Comparison of ENCODE assay signal across 13 cellular contexts in genomic region chr19:13015361-13016231, GRCh38. TPM values are rescaled to one million over a fixed set of nuclear protein-coding genes. Genes with fewer than 3 reads are reported as not detected.
DNase-seq lines count a peak whose midpoint lies in the region; ATAC-seq, FAIRE-seq and TF ChIP-seq lines count a peak whose summit lies in the region.
"Had no signal": no experiment of that assay in that cellular context is flagged by ENCODE, and none has a peak within 500 bp of the region (broad histone marks: within the 10 kb centered on the region; RNA-seq: fewer than 3 reads in every experiment).

No MANE protein-coding gene starts in this region.

- TF ChIP-seq CTCF in RWPE2 (IDR thresholded peaks at IDR 0.05; ENCODE audit: poor library complexity, severe bottlenecking) (no peak), gastroesophageal sphincter (IDR thresholded peaks at IDR 0.05) (no peak), GM13977 (IDR thresholded peaks at IDR 0.05; ENCODE audit: extremely low read depth, insufficient read depth, missing control alignments) (no peak), glutamatergic neuron (IDR thresholded peaks at IDR 0.05; ENCODE audit: partially characterized antibody, unreplicated experiment) (no peak)

- peak overlapping the region; percentile 84 for H3K27ac ChIP-seq in RWPE2 (ENCODE audit: poor library complexity, severe bottlenecking)
- peak overlapping the region; percentile 43 to 98 (median 87) for H3K27ac ChIP-seq in gastroesophageal sphincter
- peak overlapping the region in 18 of 21 experiments; percentile 57 to 97 (median 91) for H3K27ac ChIP-seq in skin epidermis

- peaks cover 3% of the 10 kb centered on the region for H3K9me3 Mint-ChIP-seq in glutamatergic neuron (ENCODE audit: unreplicated experiment)

- H3K27me3 ChIP-seq in RWPE2 (ENCODE audit: insufficient read depth, poor library complexity, severe bottlenecking) (no peaks in the 10 kb centered on the region), gastroesophageal sphincter (no peaks in the 10 kb centered on the region)

- peaks cover 44% of the 10 kb centered on the region for H3K27me3 Mint-ChIP-seq in glutamatergic neuron (ENCODE audit: unreplicated experiment)

- no peak for DNase-seq in RWPE2 (ENCODE audit: low spot score)
- no peak for DNase-seq in NCI-H1930 (lab: John Stamatoyannopoulos, UW)
- DNase-seq in GM13977 (ENCODE audit: low spot score) = no peak
- no peak for DNase-seq in amniotic stem cell (lab: John Stamatoyannopoulos, UW)
- DNase-seq in glutamatergic neuron = no peak
- DNase-seq: DMS53, NCI-H1694 had no signal

- ATAC-seq in RWPE2 (ENCODE audit: low read depth) = peak; percentile 21
- no peak for ATAC-seq in gastroesophageal sphincter
- ATAC-seq: HCT116 had no signal

- H3K4me1 ChIP-seq in RWPE2 (ENCODE audit: insufficient read depth, poor library complexity, severe bottlenecking) (peaks cover 44% of the 10 kb centered on the region), gastroesophageal sphincter (peaks cover 19 to 100% (median 76%) of the 10 kb centered on the region in 3 donors)

- H3K9me3 ChIP-seq in RWPE2 (ENCODE audit: severe bottlenecking) (no peaks in the 10 kb centered on the region), gastroesophageal sphincter (no peaks in the 10 kb centered on the region)

- in situ Hi-C loops in GM13977 (cut with MboI; ENCODE audit: low pct_unique_long_range_greater_than_20kb, low sequenced_read_pairs, unreplicated experiment) = no loop called here

- WGBS in gastroesophageal sphincter (ENCODE audit: low coverage in 1 of 2), 2 donors = 52 to 56% methylated on average over 5 to 7 of the region's 12 CpGs

- FAIRE-seq in G401.6 (lab: Jason Lieb, UNC) = peak; percentile 6
- FAIRE-seq: bronchial epithelial cell had no signal

- H3K4me3 ChIP-seq in RWPE2 (ENCODE audit: severe bottlenecking) (no peak overlapping the region), gastroesophageal sphincter (peak overlapping the region in 1 of 2 donors; percentile 19), skin epidermis (peak overlapping the region in 1 of 7 experiments; percentile 30)

- no peak for TF ChIP-seq EP300 in gastroesophageal sphincter (IDR thresholded peaks at IDR 0.05)

- no peak for TF ChIP-seq POLR2A in gastroesophageal sphincter (IDR thresholded peaks at IDR 0.05)

- H3K36me3 Mint-ChIP-seq in glutamatergic neuron (ENCODE audit: unreplicated experiment) = no peaks in the 10 kb centered on the region

- no peak overlapping the region for H3K27ac Mint-ChIP-seq in glutamatergic neuron (ENCODE audit: unreplicated experiment)

- H3K4me3 Mint-ChIP-seq in glutamatergic neuron (ENCODE audit: unreplicated experiment) = no peak overlapping the region

- H3K36me3 ChIP-seq in RWPE2 (ENCODE audit: low read depth) (no peaks in the 10 kb centered on the region), gastroesophageal sphincter (no peaks in the 10 kb centered on the region)

- H3K4me1 Mint-ChIP-seq in glutamatergic neuron (ENCODE audit: low read depth, unreplicated experiment) = peaks cover 15% of the 10 kb centered on the region

RNA-seq across cellular contexts. Expression of gene NFIX, which starts 20.3 kb away (rescaled TPM):
- total RNA-seq in gastroesophageal sphincter (100 to 1,000 TPM in 1 of 4 donors, 10 to 100 TPM in 3; 44.7 to 145 (median 72.4) TPM), glutamatergic neuron (ENCODE audit: unreplicated experiment) (2.4 TPM)

RNA-seq across cellular contexts. Expression of gene DAND5, which starts 46.2 kb away (rescaled TPM):
- under 1 TPM in 1 of 4 donors, not detected in 3; 0.35 TPM for total RNA-seq in gastroesophageal sphincter
- total RNA-seq in glutamatergic neuron (ENCODE audit: unreplicated experiment) = 0.44 TPM
- total RNA-seq: bronchial epithelial cell, SK-MEL-5 had no signal

RNA-seq across cellular contexts. Expression of gene GADD45GIP1, which starts 58.6 kb away (rescaled TPM):
- total RNA-seq in gastroesophageal sphincter (10 to 100 TPM; 32.2 to 43.6 (median 36.9) TPM), glutamatergic neuron (ENCODE audit: unreplicated experiment) (28.8 TPM)

Comparison
In these comparisons a context has a peak if more than half of its experiments do, and no peak if none do; other contexts are left out.
1. RNA of gene NFIX, which starts 20.3 kb away (total RNA-seq): 44.7 to 145 TPM in gastroesophageal sphincter; 2.4 TPM in glutamatergic neuron (single experiment); every median in the first group is over 10 times any median in the second.
2. Peak in every context shown above with its lines, with median percentiles within 50 percentile points of each other: H3K27ac ChIP-seq.